Comparison of ENCODE assay signal across 1 cellular context in the genomic region with DNA sequence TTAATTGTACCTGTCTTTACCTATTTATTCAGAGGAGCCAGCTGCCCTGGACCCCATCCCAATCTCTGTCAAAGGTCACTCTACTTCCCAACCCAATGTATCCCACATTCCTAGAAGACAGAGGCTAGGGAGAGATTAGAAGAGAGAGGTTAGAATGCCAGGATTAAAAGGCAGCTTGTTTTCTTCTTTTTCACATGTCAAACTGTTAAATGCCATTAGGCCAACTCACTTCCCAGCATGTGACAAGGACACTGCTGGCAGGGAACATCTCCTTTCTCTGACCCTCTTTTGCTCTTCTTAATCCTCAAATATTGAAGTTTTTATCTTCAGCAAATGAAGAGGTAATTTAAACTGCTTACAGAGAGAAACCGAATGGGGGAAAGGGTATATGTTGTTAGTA.
TF ChIP-seq lines count a peak whose summit lies in the region.

No MANE protein-coding gene starts in this region.

TF ChIP-seq in HepG2, 621 proteins besides CTCF, POLR2A, EP300 and RAD21 (continued from another document):
- TF ChIP-seq, protein P1, sequence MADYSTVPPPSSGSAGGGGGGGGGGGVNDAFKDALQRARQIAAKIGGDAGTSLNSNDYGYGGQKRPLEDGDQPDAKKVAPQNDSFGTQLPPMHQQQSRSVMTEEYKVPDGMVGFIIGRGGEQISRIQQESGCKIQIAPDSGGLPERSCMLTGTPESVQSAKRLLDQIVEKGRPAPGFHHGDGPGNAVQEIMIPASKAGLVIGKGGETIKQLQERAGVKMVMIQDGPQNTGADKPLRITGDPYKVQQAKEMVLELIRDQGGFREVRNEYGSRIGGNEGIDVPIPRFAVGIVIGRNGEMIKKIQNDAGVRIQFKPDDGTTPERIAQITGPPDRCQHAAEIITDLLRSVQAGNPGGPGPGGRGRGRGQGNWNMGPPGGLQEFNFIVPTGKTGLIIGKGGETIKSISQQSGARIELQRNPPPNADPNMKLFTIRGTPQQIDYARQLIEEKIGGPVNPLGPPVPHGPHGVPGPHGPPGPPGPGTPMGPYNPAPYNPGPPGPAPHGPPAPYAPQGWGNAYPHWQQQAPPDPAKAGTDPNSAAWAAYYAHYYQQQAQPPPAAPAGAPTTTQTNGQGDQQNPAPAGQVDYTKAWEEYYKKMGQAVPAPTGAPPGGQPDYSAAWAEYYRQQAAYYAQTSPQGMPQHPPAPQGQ (CRISPR knock-in tag; IDR thresholded peaks at IDR 0.05; ENCODE audit: borderline replicate concordance): no peak
- TF ChIP-seq ZKSCAN1 (IDR thresholded peaks at IDR 0.05; ENCODE audit: low read length): no peak
- no peak for TF ChIP-seq SRSF4 (IDR thresholded peaks at IDR 0.05; ENCODE audit: low read depth, low read length, poor library complexity, severe bottlenecking)
- TF ChIP-seq PHF8 (CRISPR knock-in tag; IDR thresholded peaks at IDR 0.05): no peak
- TF ChIP-seq, protein P2, sequence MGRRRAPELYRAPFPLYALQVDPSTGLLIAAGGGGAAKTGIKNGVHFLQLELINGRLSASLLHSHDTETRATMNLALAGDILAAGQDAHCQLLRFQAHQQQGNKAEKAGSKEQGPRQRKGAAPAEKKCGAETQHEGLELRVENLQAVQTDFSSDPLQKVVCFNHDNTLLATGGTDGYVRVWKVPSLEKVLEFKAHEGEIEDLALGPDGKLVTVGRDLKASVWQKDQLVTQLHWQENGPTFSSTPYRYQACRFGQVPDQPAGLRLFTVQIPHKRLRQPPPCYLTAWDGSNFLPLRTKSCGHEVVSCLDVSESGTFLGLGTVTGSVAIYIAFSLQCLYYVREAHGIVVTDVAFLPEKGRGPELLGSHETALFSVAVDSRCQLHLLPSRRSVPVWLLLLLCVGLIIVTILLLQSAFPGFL (CRISPR knock-in tag; IDR thresholded peaks at IDR 0.05): no peak
- no peak for TF ChIP-seq WIZ (CRISPR knock-in tag; IDR thresholded peaks at IDR 0.05)
- no peak for TF ChIP-seq HOXD1 (CRISPR knock-in tag; IDR thresholded peaks at IDR 0.05)
- TF ChIP-seq, protein P3, sequence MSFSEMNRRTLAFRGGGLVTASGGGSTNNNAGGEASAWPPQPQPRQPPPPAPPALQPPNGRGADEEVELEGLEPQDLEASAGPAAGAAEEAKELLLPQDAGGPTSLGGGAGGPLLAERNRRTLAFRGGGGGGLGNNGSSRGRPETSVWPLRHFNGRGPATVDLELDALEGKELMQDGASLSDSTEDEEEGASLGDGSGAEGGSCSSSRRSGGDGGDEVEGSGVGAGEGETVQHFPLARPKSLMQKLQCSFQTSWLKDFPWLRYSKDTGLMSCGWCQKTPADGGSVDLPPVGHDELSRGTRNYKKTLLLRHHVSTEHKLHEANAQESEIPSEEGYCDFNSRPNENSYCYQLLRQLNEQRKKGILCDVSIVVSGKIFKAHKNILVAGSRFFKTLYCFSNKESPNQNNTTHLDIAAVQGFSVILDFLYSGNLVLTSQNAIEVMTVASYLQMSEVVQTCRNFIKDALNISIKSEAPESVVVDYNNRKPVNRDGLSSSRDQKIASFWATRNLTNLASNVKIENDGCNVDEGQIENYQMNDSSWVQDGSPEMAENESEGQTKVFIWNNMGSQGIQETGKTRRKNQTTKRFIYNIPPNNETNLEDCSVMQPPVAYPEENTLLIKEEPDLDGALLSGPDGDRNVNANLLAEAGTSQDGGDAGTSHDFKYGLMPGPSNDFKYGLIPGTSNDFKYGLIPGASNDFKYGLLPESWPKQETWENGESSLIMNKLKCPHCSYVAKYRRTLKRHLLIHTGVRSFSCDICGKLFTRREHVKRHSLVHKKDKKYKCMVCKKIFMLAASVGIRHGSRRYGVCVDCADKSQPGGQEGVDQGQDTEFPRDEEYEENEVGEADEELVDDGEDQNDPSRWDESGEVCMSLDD (CRISPR knock-in tag; IDR thresholded peaks at IDR 0.05; ENCODE audit: borderline replicate concordance): no peak
- no peak for TF ChIP-seq ZNF124 (CRISPR knock-in tag; IDR thresholded peaks at IDR 0.05)
- no peak for TF ChIP-seq CCAR2 (optimal IDR thresholded peaks at IDR 0.05; ENCODE audit: low read depth, low read length)
- TF ChIP-seq ZNF547 (CRISPR knock-in tag; IDR thresholded peaks at IDR 0.05): no peak
- TF ChIP-seq, protein P4, sequence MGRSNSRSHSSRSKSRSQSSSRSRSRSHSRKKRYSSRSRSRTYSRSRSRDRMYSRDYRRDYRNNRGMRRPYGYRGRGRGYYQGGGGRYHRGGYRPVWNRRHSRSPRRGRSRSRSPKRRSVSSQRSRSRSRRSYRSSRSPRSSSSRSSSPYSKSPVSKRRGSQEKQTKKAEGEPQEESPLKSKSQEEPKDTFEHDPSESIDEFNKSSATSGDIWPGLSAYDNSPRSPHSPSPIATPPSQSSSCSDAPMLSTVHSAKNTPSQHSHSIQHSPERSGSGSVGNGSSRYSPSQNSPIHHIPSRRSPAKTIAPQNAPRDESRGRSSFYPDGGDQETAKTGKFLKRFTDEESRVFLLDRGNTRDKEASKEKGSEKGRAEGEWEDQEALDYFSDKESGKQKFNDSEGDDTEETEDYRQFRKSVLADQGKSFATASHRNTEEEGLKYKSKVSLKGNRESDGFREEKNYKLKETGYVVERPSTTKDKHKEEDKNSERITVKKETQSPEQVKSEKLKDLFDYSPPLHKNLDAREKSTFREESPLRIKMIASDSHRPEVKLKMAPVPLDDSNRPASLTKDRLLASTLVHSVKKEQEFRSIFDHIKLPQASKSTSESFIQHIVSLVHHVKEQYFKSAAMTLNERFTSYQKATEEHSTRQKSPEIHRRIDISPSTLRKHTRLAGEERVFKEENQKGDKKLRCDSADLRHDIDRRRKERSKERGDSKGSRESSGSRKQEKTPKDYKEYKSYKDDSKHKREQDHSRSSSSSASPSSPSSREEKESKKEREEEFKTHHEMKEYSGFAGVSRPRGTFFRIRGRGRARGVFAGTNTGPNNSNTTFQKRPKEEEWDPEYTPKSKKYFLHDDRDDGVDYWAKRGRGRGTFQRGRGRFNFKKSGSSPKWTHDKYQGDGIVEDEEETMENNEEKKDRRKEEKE (IDR thresholded peaks at IDR 0.05): no peak
- TF ChIP-seq, protein P5, sequence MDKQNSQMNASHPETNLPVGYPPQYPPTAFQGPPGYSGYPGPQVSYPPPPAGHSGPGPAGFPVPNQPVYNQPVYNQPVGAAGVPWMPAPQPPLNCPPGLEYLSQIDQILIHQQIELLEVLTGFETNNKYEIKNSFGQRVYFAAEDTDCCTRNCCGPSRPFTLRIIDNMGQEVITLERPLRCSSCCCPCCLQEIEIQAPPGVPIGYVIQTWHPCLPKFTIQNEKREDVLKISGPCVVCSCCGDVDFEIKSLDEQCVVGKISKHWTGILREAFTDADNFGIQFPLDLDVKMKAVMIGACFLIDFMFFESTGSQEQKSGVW (CRISPR knock-in tag; IDR thresholded peaks at IDR 0.05; ENCODE audit: borderline replicate concordance): no peak
- no peak for TF ChIP-seq MAF1 (CRISPR knock-in tag; IDR thresholded peaks at IDR 0.05; ENCODE audit: borderline replicate concordance)
- TF ChIP-seq, protein P6, sequence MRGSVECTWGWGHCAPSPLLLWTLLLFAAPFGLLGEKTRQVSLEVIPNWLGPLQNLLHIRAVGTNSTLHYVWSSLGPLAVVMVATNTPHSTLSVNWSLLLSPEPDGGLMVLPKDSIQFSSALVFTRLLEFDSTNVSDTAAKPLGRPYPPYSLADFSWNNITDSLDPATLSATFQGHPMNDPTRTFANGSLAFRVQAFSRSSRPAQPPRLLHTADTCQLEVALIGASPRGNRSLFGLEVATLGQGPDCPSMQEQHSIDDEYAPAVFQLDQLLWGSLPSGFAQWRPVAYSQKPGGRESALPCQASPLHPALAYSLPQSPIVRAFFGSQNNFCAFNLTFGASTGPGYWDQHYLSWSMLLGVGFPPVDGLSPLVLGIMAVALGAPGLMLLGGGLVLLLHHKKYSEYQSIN (CRISPR knock-in tag; IDR thresholded peaks at IDR 0.05; ENCODE audit: borderline replicate concordance): no peak
- no peak for TF ChIP-seq ATAD3A (CRISPR knock-in tag; IDR thresholded peaks at IDR 0.05)
- TF ChIP-seq, protein P7, sequence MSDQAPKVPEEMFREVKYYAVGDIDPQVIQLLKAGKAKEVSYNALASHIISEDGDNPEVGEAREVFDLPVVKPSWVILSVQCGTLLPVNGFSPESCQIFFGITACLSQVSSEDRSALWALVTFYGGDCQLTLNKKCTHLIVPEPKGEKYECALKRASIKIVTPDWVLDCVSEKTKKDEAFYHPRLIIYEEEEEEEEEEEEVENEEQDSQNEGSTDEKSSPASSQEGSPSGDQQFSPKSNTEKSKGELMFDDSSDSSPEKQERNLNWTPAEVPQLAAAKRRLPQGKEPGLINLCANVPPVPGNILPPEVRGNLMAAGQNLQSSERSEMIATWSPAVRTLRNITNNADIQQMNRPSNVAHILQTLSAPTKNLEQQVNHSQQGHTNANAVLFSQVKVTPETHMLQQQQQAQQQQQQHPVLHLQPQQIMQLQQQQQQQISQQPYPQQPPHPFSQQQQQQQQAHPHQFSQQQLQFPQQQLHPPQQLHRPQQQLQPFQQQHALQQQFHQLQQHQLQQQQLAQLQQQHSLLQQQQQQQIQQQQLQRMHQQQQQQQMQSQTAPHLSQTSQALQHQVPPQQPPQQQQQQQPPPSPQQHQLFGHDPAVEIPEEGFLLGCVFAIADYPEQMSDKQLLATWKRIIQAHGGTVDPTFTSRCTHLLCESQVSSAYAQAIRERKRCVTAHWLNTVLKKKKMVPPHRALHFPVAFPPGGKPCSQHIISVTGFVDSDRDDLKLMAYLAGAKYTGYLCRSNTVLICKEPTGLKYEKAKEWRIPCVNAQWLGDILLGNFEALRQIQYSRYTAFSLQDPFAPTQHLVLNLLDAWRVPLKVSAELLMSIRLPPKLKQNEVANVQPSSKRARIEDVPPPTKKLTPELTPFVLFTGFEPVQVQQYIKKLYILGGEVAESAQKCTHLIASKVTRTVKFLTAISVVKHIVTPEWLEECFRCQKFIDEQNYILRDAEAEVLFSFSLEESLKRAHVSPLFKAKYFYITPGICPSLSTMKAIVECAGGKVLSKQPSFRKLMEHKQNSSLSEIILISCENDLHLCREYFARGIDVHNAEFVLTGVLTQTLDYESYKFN (CRISPR knock-in tag; conservative IDR thresholded peaks at IDR 0.05): no peak
